Comparison of ENCODE assay signal across 8 cellular contexts in the genomic region with DNA sequence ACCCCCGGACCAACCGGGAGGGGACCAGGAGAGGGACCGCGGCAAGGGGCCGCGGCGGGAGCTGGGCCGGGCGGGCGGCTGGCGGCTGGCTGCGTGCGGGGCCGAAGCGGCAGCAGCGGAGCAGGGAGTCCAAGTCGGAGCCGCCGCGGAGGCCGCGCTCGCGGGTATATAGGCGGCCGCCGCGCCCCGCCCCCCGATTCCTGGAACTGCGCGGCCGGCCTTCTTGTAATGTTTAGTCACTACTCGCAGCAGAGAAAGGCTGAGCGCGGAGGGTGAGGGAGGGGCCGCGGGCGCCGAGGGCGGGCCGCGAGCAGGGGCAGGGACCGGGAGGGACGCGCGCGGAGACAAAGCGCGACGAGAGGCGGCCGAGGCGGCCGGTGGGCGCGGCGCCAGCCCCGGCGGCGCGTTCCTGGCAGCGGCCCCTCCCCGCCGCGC. TPM values are rescaled to one million over a fixed set of nuclear protein-coding genes. Genes with fewer than 3 reads are reported as not detected.
DNase-seq lines count a peak whose midpoint lies in the region; ATAC-seq, FAIRE-seq and TF ChIP-seq lines count a peak whose summit lies in the region.

A gene with protein sequence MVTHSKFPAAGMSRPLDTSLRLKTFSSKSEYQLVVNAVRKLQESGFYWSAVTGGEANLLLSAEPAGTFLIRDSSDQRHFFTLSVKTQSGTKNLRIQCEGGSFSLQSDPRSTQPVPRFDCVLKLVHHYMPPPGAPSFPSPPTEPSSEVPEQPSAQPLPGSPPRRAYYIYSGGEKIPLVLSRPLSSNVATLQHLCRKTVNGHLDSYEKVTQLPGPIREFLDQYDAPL (minus strand): TSS at position 142 of the 435 bp plus-strand sequence. CDS start 982 bp downstream, outside the sequence.

- H3F3A ChIP-seq in OCI-LY1 (ENCODE audit: insufficient read depth, low read length), result no peaks in the 10 kb centered on the region

- no peaks in the 10 kb centered on the region for H3K9me3 ChIP-seq in OCI-LY1 (ENCODE audit: low read length)
- no peaks in the 10 kb centered on the region for H3K9me3 ChIP-seq in endothelial cell of umbilical vein (replicated peaks; ENCODE audit: control insufficient read depth, insufficient read depth, low read length)

- DNase-seq in AG10803 (ENCODE audit: low read depth) (peak; percentile 98), HuH-7.5 (ENCODE audit: low spot score) (peak; percentile 90), activated T-cell treated with anti-CD3 and anti-CD28 coated beads for 1 hour (ENCODE audit: low read depth) (peak; percentile 94), endothelial cell of umbilical vein (ENCODE audit: low read depth, low spot score) (peak; percentile 98), midbrain (lab: John Stamatoyannopoulos, UW) (peak; percentile 58)
- peak; percentile 91 to 96 for DNase-seq in stimulated activated CD8-positive, alpha-beta memory T cell treated with anti-CD3 and anti-CD28 coated beads, Interleukin-15, amount 100 ng/mL, for 4 hours (ENCODE audit: low read depth in 2 of 2)

- dilution Hi-C loops in endothelial cell of umbilical vein (cut with MboI; ENCODE audit: extremely low pct_ligation_motif_present, low sequenced_read_pairs), result no loop called here

- H3K27me3 ChIP-seq in OCI-LY1 (ENCODE audit: insufficient read depth, low read length) (peaks cover 11% of the 10 kb centered on the region; the same call in 1 of the 2 replicates), endothelial cell of umbilical vein (ENCODE audit: control insufficient read depth in 2 of 2, insufficient read depth in 2 of 2, low read length in 2 of 2) (no peaks in the 10 kb centered on the region)

- H2AFZ ChIP-seq in OCI-LY1 (ENCODE audit: low read length) (no peak within 1 kb of the TSS), endothelial cell of umbilical vein (ENCODE audit: low read depth, low read length) (peak within 1 kb of the TSS; percentile 49)

- intact Hi-C loops in endothelial cell of umbilical vein (cut with micrococcal nuclease), result loop anchor here (1.0 to 5.0 kb wide), 9 partner anchors 14 to 347 kb away; no protein-coding TSS in a partner anchor

- peak; percentile 96 for TF ChIP-seq POLR2A in endothelial cell of umbilical vein (IDR thresholded peaks at IDR 0.05; ENCODE audit: low read depth, low read length)

- H3K36me3 ChIP-seq in OCI-LY1 (ENCODE audit: insufficient read depth, low read length) (no peaks in the 10 kb centered on the region), endothelial cell of umbilical vein (ENCODE audit: control insufficient read depth in 2 of 2, extremely low read depth in 1 of 2, insufficient read depth in 2 of 2, low read length in 2 of 2) (peaks cover 3 to 9% of the 10 kb centered on the region in 2 experiments)

- no peaks in the 10 kb centered on the region for H3K9me2 ChIP-seq in OCI-LY1 (ENCODE audit: low read depth, low read length)

- ATAC-seq in GM19351 (IDR thresholded peaks at IDR 0.05; ENCODE audit: unreplicated experiment), result peak; percentile 42

- H3K4me1 ChIP-seq in OCI-LY1 (ENCODE audit: insufficient read depth, low read length, severe bottlenecking), result peaks cover 9% of the 10 kb centered on the region
- peaks cover 34% of the 10 kb centered on the region for H3K4me1 ChIP-seq in endothelial cell of umbilical vein (ENCODE audit: control insufficient read depth, extremely low read depth, insufficient read depth, low read length)

- H4K20me1 ChIP-seq in OCI-LY1 (ENCODE audit: insufficient read depth, low read length), result no peaks in the 10 kb centered on the region
- H4K20me1 ChIP-seq in endothelial cell of umbilical vein (replicated peaks; ENCODE audit: control insufficient read depth, extremely low read depth, insufficient read depth, low read length), result no peaks in the 10 kb centered on the region

- POLR2A ChIA-PET in endothelial cell of umbilical vein (lab: Charles Lee), result interaction anchor here (0.8 to 2.3 kb wide), 13 partner anchors 15 to 109 kb away, joined by 3 to 12 read pairs (median 4); no protein-coding TSS in a partner anchor

- no peak within 1 kb of the TSS for H3K9ac ChIP-seq in OCI-LY1 (ENCODE audit: low read length)
- peak within 1 kb of the TSS; percentile 92 for H3K9ac ChIP-seq in endothelial cell of umbilical vein (replicated peaks; ENCODE audit: extremely low read depth, insufficient read depth, low read length)

- H3K79me2 ChIP-seq in OCI-LY1 (ENCODE audit: insufficient read depth, low read length), result no peaks in the 10 kb centered on the region
- H3K79me2 ChIP-seq in endothelial cell of umbilical vein (ENCODE audit: control insufficient read depth, insufficient read depth, low read length), result peaks cover 24% of the 10 kb centered on the region

- BruUV-seq in endothelial cell of umbilical vein (replicated peaks; lab: Mats Ljungman, UMichigan), result no TSS peak

- H3K27ac ChIP-seq in OCI-LY1 (ENCODE audit: low read depth, low read length, poor library complexity, severe bottlenecking), result no peak within 1 kb of the TSS
- peak within 1 kb of the TSS; percentile 84 for H3K27ac ChIP-seq in endothelial cell of umbilical vein (ENCODE audit: insufficient read depth, low read depth, low read length)

- H3K4me2 ChIP-seq in OCI-LY1 (ENCODE audit: low read length) (peak within 1 kb of the TSS; percentile 43; the same call in 1 of the 2 replicates), endothelial cell of umbilical vein (ENCODE audit: insufficient read depth, low read length) (peak within 1 kb of the TSS; percentile 75)

- no peak for TF ChIP-seq CTCF in AG10803 (conservative IDR thresholded peaks at IDR 0.05; ENCODE audit: low read length)
- TF ChIP-seq CTCF in OCI-LY1 (IDR thresholded peaks at IDR 0.05; ENCODE audit: low read length), result no peak
- TF ChIP-seq CTCF in endothelial cell of umbilical vein (IDR thresholded peaks at IDR 0.05; ENCODE audit: extremely low read depth in 1 of 2, insufficient read depth in 1 of 2, low read depth in 1 of 2, low read length in 2 of 2), result no peak

- CTCF ChIA-PET in endothelial cell of umbilical vein (lab: Charles Lee), result interaction anchor here (0.6 to 5.7 kb wide), 21 partner anchors 13 to 110 kb away, joined by 3 to 184 read pairs (median 16); a partner anchor contains a TSS

- no peaks in the 10 kb centered on the region for H3K9me1 ChIP-seq in endothelial cell of umbilical vein (replicated peaks; ENCODE audit: control insufficient read depth, extremely low read depth, insufficient read depth, low read length)

- FAIRE-seq in endothelial cell of umbilical vein (lab: Jason Lieb, UNC), result peak; percentile 95

- H3K4me3 ChIP-seq in AG10803 (ENCODE audit: low read length), result peak within 1 kb of the TSS; percentile 88
- peak within 1 kb of the TSS; percentile 24 for H3K4me3 ChIP-seq in OCI-LY1 (ENCODE audit: low read depth, low read length, poor library complexity, severe bottlenecking)
- H3K4me3 ChIP-seq in endothelial cell of umbilical vein (replicated peaks in 1 of 3; ENCODE audit: insufficient read depth in 1 of 3, low read depth in 1 of 3, low read length in 3 of 3), result peak within 1 kb of the TSS; percentile 48 to 63 (median 54)

TF ChIP-seq in endothelial cell of umbilical vein, 7 proteins besides CTCF, POLR2A, EP300 and RAD21:
- TF ChIP-seq FOS (IDR thresholded peaks at IDR 0.05; ENCODE audit: borderline replicate concordance, insufficient read depth, low read length) (no peak), GATA2 (IDR thresholded peaks at IDR 0.05; ENCODE audit: insufficient read depth, insufficient read length, low read depth, low read length) (no peak), POLR2AphosphoS5 (IDR thresholded peaks at IDR 0.05; ENCODE audit: insufficient read depth, low read depth, low read length) (peak; percentile 98)

RNA-seq across cellular contexts. Expression of the gene that starts here (rescaled TPM):
- 13.6 and 14.3 TPM in 2 replicates for total RNA-seq in endothelial cell of umbilical vein
- polyA plus RNA-seq in endothelial cell of umbilical vein, result 6.2 and 6.6 TPM in 2 replicates
- polyA plus RNA-seq in endothelial cell of umbilical vein (2011; cell fraction: cytosol; rRNA removed), result 5.3 and 7.9 TPM in 2 replicates
- polyA plus RNA-seq in endothelial cell of umbilical vein (2011; cell fraction: nucleus; rRNA removed), result 15.2 and 19.0 TPM in 2 replicates
- 12.2 and 14.3 TPM in 2 replicates for polyA plus RNA-seq in endothelial cell of umbilical vein (2012)
- 7.8 and 10.9 TPM in 2 replicates for polyA minus RNA-seq in endothelial cell of umbilical vein
- 31.0 TPM for polyA minus RNA-seq in endothelial cell of umbilical vein (2011; cell fraction: cytosol; rRNA and poly(A)+ RNA removed)
- polyA minus RNA-seq in endothelial cell of umbilical vein (2011; cell fraction: nucleus; rRNA and poly(A)+ RNA removed), result 7.3 and 17.4 TPM in 2 replicates

Comparison
In these comparisons a context has a peak if more than half of its experiments do, and no peak if none do; other contexts are left out.
1. H3K4me3 ChIP-seq: peak in every context shown above with its lines; median percentile 88 in AG10803; 54 in endothelial cell of umbilical vein; 24 in OCI-LY1.